11 cellular contexts compared by ENCODE assay signal in genomic region chr1:155320252-155320651, GRCh38. TPM values are rescaled to one million over a fixed set of nuclear protein-coding genes. Genes with fewer than 3 reads are reported as not detected.
DNase-seq lines count a peak whose midpoint lies in the region; ATAC-seq and TF ChIP-seq lines count a peak whose summit lies in the region.
"Had no signal": no experiment of that assay in that cellular context is flagged by ENCODE, and none has a peak within 500 bp of the region (broad histone marks: within the 10 kb centered on the region; RNA-seq: fewer than 3 reads in every experiment).

No MANE protein-coding gene starts in this region.

- WGBS in right cardiac atrium: 29% methylated on average over 11 of the region's 11 CpGs

- intact Hi-C loops in right cardiac atrium (cut with DNase I): loop anchor here (5.0 to 10.0 kb wide), 4 partner anchors 43 to 185 kb away; partner anchors contain the start of genes HCN3 (in 4 of the 4) and ENTREP3 (in 1 of the 4)
- intact Hi-C loops in left cardiac atrium (cut with DNase I): loop anchor here in 1 of 2 donors (5.0 kb wide), 2 partner anchors 43 to 68 kb away; partner anchors contain the start of gene HCN3
- intact Hi-C loops in uterus (cut with DNase I; ENCODE audit: low total_unique reads): loop anchor here (5.0 kb wide), 1 partner anchor 43 kb away; the partner anchor contains the start of gene HCN3
- intact Hi-C loops in left colon (cut with DNase I, micrococcal nuclease): loop anchor here in 1 of 2 donors (10.0 kb wide), 1 partner anchor 55 kb away; the partner anchor contains the start of gene SCAMP3

- H3K9me3 ChIP-seq in right cardiac atrium (ENCODE audit: control insufficient read depth, low read length) (no peaks in the 10 kb centered on the region), muscle layer of duodenum (ENCODE audit: control insufficient read depth in 1 of 2, low read length in 2 of 2) (no peaks in the 10 kb centered on the region), uterus (no peaks in the 10 kb centered on the region)

- ATAC-seq in right cardiac atrium (no peak), left cardiac atrium (no peak), left colon (no peak)

- DNase-seq in right cardiac atrium (no peak), left cardiac atrium (no peak), choroid plexus epithelial cell (ENCODE audit: low read depth) (no peak), uterus (no peak), COR-L47 (lab: John Stamatoyannopoulos, UW) (no peak), left colon (no peak), GOT3 (lab: John Stamatoyannopoulos, UW) (no peak)
- DNase-seq: NCI-H1092 treated with DMSO at 0.1 percent for 48 hours had no signal

- H3K27me3 ChIP-seq in right cardiac atrium (ENCODE audit: control insufficient read depth, insufficient read depth): no peaks in the 10 kb centered on the region
- no peaks in the 10 kb centered on the region for H3K27me3 ChIP-seq in muscle layer of duodenum (ENCODE audit: low read depth, low read length)
- no peaks in the 10 kb centered on the region for H3K27me3 ChIP-seq in uterus

- H3K36me3 ChIP-seq in muscle layer of duodenum (ENCODE audit: control insufficient read depth in 1 of 2, insufficient read depth in 2 of 2, low read length in 2 of 2) (peaks cover 3 to 4% of the 10 kb centered on the region in 2 donors), uterus (no peaks in the 10 kb centered on the region)

- H3K4me1 ChIP-seq in right cardiac atrium (ENCODE audit: control insufficient read depth, insufficient read depth, low read length) (peaks cover 4% of the 10 kb centered on the region), muscle layer of duodenum (ENCODE audit: control insufficient read depth in 1 of 2, insufficient read depth in 2 of 2, low read length in 2 of 2) (peaks cover 4 to 27% of the 10 kb centered on the region in 2 donors), uterus (peaks cover 5 to 12% of the 10 kb centered on the region in 2 donors)

- H3K27ac ChIP-seq in right cardiac atrium (ENCODE audit: low read length) (peak overlapping the region; percentile 24), muscle layer of duodenum (ENCODE audit: low read length) (no peak overlapping the region), uterus (peak overlapping the region; percentile 97 to 99)

- no peak for TF ChIP-seq POLR2A in uterus (IDR thresholded peaks at IDR 0.05)

- peak overlapping the region; percentile 49 for H3K4me3 ChIP-seq in right cardiac atrium (ENCODE audit: low read length)
- H3K4me3 ChIP-seq in choroid plexus epithelial cell (ENCODE audit: low read depth, low read length): peak overlapping the region; percentile 68
- peak overlapping the region; percentile 71 to 88 for H3K4me3 ChIP-seq in muscle layer of duodenum (ENCODE audit: low read depth in 1 of 2, low read length in 2 of 2)
- H3K4me3 ChIP-seq in uterus: peak overlapping the region; percentile 47 to 72

- no peak for TF ChIP-seq CTCF in choroid plexus epithelial cell (conservative IDR thresholded peaks at IDR 0.05; ENCODE audit: low read depth, low read length)
- TF ChIP-seq CTCF in uterus (IDR thresholded peaks at IDR 0.05): no peak

RNA-seq across cellular contexts. Expression of gene RUSC1, which starts 0.4 kb away (rescaled TPM):
- total RNA-seq in right cardiac atrium (10 to 100 TPM; 20.8 to 29.7 (median 24.5) TPM), left cardiac atrium (10 to 100 TPM; 18.7 to 25.3 TPM), uterus (10 to 100 TPM; 13.8 to 49.1 (median 35.9) TPM), left colon (10 to 100 TPM; 73.2 to 78.8 TPM)
- 23.2 TPM for polyA plus RNA-seq in right cardiac atrium

RNA-seq across cellular contexts. Expression of gene FDPS, which starts 11.6 kb away (rescaled TPM):
- 100 to 1,000 TPM in 2 of 4 donors, 10 to 100 TPM in 2; 78.9 to 113 (median 99.1) TPM for total RNA-seq in right cardiac atrium
- 103 TPM for polyA plus RNA-seq in right cardiac atrium
- 100 to 1,000 TPM in 1 of 2 donors, 10 to 100 TPM in 1; 92.9 to 128 TPM for total RNA-seq in left cardiac atrium
- 100 to 1,000 TPM in 2 of 4 donors, 10 to 100 TPM in 2; 23.8 to 113 (median 99.6) TPM for total RNA-seq in uterus
- total RNA-seq in left colon: 100 to 1,000 TPM; 192 to 375 TPM

RNA-seq across cellular contexts. Expression of gene PKLR, which starts 19.0 kb away (rescaled TPM):
- total RNA-seq in right cardiac atrium (not detected), left cardiac atrium (not detected), uterus (under 1 TPM in 1 of 4 donors, not detected in 3; 0.21 TPM), left colon (1 to 10 TPM; 1.0 to 1.9 TPM)
- polyA plus RNA-seq in right cardiac atrium: not detected
- total RNA-seq: Daoy, lung microvascular endothelial cell had no signal

RNA-seq across cellular contexts. Expression of gene HCN3, which starts 43.0 kb away (rescaled TPM):
- total RNA-seq in right cardiac atrium (1 to 10 TPM in 2 of 4 donors, under 1 TPM in 2; 0.92 to 1.4 (median 1.1) TPM), left cardiac atrium (1 to 10 TPM in 1 of 2 donors, under 1 TPM in 1; 0.76 to 1.6 TPM), uterus (1 to 10 TPM in 2 of 4 donors, not detected in 2; 4.2 to 5.5 TPM), left colon (10 to 100 TPM; 11.2 to 21.5 TPM)
- polyA plus RNA-seq in right cardiac atrium: 0.77 TPM

RNA-seq across cellular contexts. Expression of gene CLK2, which starts 46.9 kb away (rescaled TPM):
- total RNA-seq in right cardiac atrium: 10 to 100 TPM; 19.4 to 26.2 (median 22.5) TPM
- polyA plus RNA-seq in right cardiac atrium: 21.8 TPM
- total RNA-seq in left cardiac atrium: 10 to 100 TPM; 19.7 to 23.8 TPM
- total RNA-seq in uterus: 10 to 100 TPM; 25.4 to 75.3 (median 39.3) TPM
- 10 to 100 TPM; 34.3 to 41.0 TPM for total RNA-seq in left colon
